2 cellular contexts compared by ENCODE assay signal in the genomic region with DNA sequence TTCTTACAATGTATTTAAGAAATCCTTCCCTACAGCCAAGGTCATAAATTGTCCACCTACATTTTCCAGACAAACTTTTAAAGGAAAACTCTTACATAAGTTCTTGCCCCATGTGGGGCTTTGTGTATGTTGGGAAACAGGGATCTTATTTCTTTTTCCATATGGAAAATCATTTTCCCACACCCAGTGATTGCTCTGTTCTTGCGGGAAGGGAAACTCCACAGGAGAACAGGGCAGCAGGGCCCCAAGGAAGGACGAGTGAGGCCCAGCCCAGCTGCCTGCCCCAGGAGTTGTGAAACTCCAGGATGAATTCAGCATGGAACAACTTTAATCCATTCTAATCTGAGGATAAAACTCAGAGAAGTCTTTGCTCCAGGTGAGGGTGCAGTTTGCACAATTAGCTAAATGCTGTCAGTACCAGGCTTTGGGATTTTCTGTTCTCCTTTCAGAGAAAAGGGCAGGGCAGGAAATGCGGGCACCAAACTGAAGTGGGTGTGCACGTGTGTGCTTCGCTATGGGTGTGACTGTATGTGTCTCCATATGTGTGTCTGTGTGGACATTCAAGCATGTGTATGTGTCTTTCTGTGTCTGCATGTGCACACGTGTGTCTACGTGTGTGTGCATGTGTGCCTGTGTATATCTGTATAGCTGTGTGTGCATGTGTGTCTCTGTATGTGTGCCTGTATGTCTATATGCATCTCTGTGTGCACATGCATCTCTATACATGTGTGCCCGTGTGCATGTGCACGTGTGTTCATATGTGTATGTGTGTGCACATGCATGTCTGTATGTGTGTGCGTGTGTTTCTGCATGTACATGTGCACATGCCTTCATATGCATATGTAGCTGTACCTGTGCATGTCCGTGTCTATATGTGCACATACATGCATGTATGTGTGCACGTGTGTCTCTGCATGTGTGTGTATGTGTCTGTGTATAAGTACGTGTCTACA.
TF ChIP-seq lines count a peak whose summit lies in the region.

No MANE protein-coding gene starts in this region.

TF ChIP-seq in SK-N-SH treated with all-trans-retinoic acid at 6 μM for 48 hours, 23 proteins besides CTCF, POLR2A, EP300 and RAD21 (continued from another document):
- no peak for TF ChIP-seq ARNTL (CRISPR knock-in tag; IDR thresholded peaks at IDR 0.05; ENCODE audit: borderline replicate concordance, low read depth)
- TF ChIP-seq ZC3H10 (CRISPR knock-in tag; IDR thresholded peaks at IDR 0.05): no peak
- TF ChIP-seq, protein P1, sequence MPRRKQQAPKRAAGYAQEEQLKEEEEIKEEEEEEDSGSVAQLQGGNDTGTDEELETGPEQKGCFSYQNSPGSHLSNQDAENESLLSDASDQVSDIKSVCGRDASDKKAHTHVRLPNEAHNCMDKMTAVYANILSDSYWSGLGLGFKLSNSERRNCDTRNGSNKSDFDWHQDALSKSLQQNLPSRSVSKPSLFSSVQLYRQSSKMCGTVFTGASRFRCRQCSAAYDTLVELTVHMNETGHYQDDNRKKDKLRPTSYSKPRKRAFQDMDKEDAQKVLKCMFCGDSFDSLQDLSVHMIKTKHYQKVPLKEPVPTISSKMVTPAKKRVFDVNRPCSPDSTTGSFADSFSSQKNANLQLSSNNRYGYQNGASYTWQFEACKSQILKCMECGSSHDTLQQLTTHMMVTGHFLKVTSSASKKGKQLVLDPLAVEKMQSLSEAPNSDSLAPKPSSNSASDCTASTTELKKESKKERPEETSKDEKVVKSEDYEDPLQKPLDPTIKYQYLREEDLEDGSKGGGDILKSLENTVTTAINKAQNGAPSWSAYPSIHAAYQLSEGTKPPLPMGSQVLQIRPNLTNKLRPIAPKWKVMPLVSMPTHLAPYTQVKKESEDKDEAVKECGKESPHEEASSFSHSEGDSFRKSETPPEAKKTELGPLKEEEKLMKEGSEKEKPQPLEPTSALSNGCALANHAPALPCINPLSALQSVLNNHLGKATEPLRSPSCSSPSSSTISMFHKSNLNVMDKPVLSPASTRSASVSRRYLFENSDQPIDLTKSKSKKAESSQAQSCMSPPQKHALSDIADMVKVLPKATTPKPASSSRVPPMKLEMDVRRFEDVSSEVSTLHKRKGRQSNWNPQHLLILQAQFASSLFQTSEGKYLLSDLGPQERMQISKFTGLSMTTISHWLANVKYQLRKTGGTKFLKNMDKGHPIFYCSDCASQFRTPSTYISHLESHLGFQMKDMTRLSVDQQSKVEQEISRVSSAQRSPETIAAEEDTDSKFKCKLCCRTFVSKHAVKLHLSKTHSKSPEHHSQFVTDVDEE (CRISPR knock-in tag; IDR thresholded peaks at IDR 0.05): no peak
- TF ChIP-seq RARB (CRISPR knock-in tag; IDR thresholded peaks at IDR 0.05): no peak
- no peak for TF ChIP-seq ZNF565 (CRISPR knock-in tag; conservative IDR thresholded peaks at IDR 0.05; ENCODE audit: low read depth)
- TF ChIP-seq PPARA (CRISPR knock-in tag; IDR thresholded peaks at IDR 0.05; ENCODE audit: borderline replicate concordance): no peak
- TF ChIP-seq, protein P2, sequence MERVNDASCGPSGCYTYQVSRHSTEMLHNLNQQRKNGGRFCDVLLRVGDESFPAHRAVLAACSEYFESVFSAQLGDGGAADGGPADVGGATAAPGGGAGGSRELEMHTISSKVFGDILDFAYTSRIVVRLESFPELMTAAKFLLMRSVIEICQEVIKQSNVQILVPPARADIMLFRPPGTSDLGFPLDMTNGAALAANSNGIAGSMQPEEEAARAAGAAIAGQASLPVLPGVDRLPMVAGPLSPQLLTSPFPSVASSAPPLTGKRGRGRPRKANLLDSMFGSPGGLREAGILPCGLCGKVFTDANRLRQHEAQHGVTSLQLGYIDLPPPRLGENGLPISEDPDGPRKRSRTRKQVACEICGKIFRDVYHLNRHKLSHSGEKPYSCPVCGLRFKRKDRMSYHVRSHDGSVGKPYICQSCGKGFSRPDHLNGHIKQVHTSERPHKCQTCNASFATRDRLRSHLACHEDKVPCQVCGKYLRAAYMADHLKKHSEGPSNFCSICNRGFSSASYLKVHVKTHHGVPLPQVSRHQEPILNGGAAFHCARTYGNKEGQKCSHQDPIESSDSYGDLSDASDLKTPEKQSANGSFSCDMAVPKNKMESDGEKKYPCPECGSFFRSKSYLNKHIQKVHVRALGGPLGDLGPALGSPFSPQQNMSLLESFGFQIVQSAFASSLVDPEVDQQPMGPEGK (CRISPR knock-in tag; IDR thresholded peaks at IDR 0.05; ENCODE audit: borderline replicate concordance): no peak
- TF ChIP-seq, protein P3, sequence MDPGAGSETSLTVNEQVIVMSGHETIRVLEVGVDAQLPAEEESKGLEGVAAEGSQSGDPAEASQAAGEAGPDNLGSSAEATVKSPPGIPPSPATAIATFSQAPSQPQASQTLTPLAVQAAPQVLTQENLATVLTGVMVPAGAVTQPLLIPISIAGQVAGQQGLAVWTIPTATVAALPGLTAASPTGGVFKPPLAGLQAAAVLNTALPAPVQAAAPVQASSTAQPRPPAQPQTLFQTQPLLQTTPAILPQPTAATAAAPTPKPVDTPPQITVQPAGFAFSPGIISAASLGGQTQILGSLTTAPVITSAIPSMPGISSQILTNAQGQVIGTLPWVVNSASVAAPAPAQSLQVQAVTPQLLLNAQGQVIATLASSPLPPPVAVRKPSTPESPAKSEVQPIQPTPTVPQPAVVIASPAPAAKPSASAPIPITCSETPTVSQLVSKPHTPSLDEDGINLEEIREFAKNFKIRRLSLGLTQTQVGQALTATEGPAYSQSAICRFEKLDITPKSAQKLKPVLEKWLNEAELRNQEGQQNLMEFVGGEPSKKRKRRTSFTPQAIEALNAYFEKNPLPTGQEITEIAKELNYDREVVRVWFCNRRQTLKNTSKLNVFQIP (CRISPR knock-in tag; IDR thresholded peaks at IDR 0.05; ENCODE audit: borderline replicate concordance, low read depth): no peak
- TF ChIP-seq OSR1 (CRISPR knock-in tag; IDR thresholded peaks at IDR 0.05): no peak

TF ChIP-seq in WTC11, 78 proteins besides CTCF, POLR2A, EP300 and RAD21 (continued from another document):
- TF ChIP-seq GABPB1 (CRISPR knock-in tag; IDR thresholded peaks at IDR 0.05): no peak
- TF ChIP-seq OVOL2 (CRISPR knock-in tag; IDR thresholded peaks at IDR 0.05; ENCODE audit: borderline replicate concordance): no peak
- TF ChIP-seq TEAD4 (CRISPR knock-in tag; IDR thresholded peaks at IDR 0.05): no peak
- TF ChIP-seq, protein P4, sequence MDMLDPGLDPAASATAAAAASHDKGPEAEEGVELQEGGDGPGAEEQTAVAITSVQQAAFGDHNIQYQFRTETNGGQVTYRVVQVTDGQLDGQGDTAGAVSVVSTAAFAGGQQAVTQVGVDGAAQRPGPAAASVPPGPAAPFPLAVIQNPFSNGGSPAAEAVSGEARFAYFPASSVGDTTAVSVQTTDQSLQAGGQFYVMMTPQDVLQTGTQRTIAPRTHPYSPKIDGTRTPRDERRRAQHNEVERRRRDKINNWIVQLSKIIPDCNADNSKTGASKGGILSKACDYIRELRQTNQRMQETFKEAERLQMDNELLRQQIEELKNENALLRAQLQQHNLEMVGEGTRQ (CRISPR knock-in tag; IDR thresholded peaks at IDR 0.05): no peak
- TF ChIP-seq EMX1 (CRISPR knock-in tag; IDR thresholded peaks at IDR 0.05): no peak
